ENCODE assay signal across 1 cellular context in the genomic region with DNA sequence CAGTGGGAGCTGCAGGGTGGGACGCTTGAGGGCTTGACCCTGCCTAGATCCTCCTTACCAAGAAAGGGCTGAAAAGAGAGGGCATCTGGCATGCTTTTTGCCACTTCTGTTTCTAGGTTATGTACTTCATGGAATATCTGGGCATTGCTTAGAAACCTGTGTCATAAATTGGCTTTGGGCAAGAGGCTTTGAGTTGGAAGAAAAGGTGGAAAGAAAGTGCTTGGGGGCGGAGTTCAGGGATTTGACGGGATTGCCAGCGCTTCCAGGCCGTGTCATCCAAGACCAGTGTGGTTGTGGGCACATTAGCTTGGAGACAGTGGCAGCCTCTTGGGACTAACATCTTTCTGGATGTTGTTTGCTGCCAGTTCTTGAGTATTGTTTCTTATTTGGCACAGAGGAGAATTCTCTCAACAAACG.
TF ChIP-seq lines count a peak whose summit lies in the region.

No MANE protein-coding gene starts in this region.

TF ChIP-seq in GM12878, 131 proteins besides CTCF, POLR2A, EP300 and RAD21:
- TF ChIP-seq HSF1 (IDR thresholded peaks at IDR 0.05; ENCODE audit: low read depth, low read length) (no peak), TARDBP (IDR thresholded peaks at IDR 0.05; ENCODE audit: borderline replicate concordance) (no peak)
- TF ChIP-seq, protein P1, sequence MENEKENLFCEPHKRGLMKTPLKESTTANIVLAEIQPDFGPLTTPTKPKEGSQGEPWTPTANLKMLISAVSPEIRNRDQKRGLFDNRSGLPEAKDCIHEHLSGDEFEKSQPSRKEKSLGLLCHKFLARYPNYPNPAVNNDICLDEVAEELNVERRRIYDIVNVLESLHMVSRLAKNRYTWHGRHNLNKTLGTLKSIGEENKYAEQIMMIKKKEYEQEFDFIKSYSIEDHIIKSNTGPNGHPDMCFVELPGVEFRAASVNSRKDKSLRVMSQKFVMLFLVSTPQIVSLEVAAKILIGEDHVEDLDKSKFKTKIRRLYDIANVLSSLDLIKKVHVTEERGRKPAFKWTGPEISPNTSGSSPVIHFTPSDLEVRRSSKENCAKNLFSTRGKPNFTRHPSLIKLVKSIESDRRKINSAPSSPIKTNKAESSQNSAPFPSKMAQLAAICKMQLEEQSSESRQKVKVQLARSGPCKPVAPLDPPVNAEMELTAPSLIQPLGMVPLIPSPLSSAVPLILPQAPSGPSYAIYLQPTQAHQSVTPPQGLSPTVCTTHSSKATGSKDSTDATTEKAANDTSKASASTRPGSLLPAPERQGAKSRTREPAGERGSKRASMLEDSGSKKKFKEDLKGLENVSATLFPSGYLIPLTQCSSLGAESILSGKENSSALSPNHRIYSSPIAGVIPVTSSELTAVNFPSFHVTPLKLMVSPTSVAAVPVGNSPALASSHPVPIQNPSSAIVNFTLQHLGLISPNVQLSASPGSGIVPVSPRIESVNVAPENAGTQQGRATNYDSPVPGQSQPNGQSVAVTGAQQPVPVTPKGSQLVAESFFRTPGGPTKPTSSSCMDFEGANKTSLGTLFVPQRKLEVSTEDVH (IDR thresholded peaks at IDR 0.05; ENCODE audit: low read depth, partially characterized antibody) = no peak
